14 cellular contexts compared by ENCODE assay signal in the genomic region with DNA sequence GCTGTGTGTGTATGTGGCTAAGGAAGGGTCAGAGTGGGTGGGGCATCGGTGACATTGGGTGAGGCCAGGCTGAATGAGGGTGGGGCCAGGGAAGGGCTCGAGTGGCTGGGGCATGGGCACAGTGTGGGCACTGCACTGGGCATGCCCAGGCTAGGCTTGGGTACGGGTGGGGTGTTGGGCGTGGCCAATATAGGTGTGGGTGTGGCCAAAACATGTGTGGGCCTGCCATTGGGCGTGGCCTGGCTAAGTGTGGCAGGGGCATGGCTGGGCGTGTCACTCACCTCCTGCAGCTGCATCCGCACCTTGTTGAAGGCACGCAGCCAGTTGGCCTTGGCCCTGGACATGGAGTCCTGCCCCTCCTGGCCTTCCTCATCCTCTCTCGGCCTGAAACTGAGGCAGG. TPM values are rescaled to one million over a fixed set of nuclear protein-coding genes. Genes with fewer than 3 reads are reported as not detected.
A peak's percentile ranks its signal among the peaks of the same experiment; 100 is the strongest.
DNase-seq lines count a peak whose midpoint lies in the region; ATAC-seq and TF ChIP-seq lines count a peak whose summit lies in the region.
"Had no signal": no experiment of that assay in that cellular context is flagged by ENCODE, and none has a peak within 500 bp of the region (broad histone marks: within the 10 kb centered on the region; RNA-seq: fewer than 3 reads in every experiment).

No MANE protein-coding gene starts in this region.

- H3K27me3 Mint-ChIP-seq in activated naive CD8-positive, alpha-beta T cell treated with anti-CD3 and anti-CD28 coated beads, Interleukin-2, amount 50 U/mL, for 24 hours: peaks cover 12% of the 10 kb centered on the region
- peaks cover 4% of the 10 kb centered on the region for H3K27me3 Mint-ChIP-seq in activated naive CD8-positive, alpha-beta T cell treated with anti-CD3 and anti-CD28 coated beads for 36 hours
- no peaks in the 10 kb centered on the region; the same call in 1 of the 2 replicates for H3K27me3 Mint-ChIP-seq in WTC11 (ENCODE audit: low read depth)

- H3K9me3 Mint-ChIP-seq in activated naive CD8-positive, alpha-beta T cell treated with anti-CD3 and anti-CD28 coated beads, Interleukin-2, amount 50 U/mL, for 24 hours: no peaks in the 10 kb centered on the region
- H3K9me3 Mint-ChIP-seq in activated naive CD8-positive, alpha-beta T cell treated with anti-CD3 and anti-CD28 coated beads for 36 hours: no peaks in the 10 kb centered on the region
- H3K9me3 Mint-ChIP-seq in WTC11: peaks cover 9% of the 10 kb centered on the region
- H3K9me3 Mint-ChIP-seq: stimulated activated naive CD8-positive, alpha-beta T cell treated with anti-CD3 and anti-CD28 coated beads, Interleukin-15, Interleukin-2, amounts not matched to agents 100 ng/mL and 50 ng/mL, for 24 hours had no signal

- CTCF ChIA-PET in WTC11 (lab: Charles Lee): no interaction called here

- H3K27ac Mint-ChIP-seq in activated naive CD8-positive, alpha-beta T cell treated with anti-CD3 and anti-CD28 coated beads, Interleukin-2, amount 50 U/mL, for 24 hours: no peak overlapping the region
- no peak overlapping the region for H3K27ac Mint-ChIP-seq in activated naive CD8-positive, alpha-beta T cell treated with anti-CD3 and anti-CD28 coated beads for 36 hours
- H3K27ac Mint-ChIP-seq in WTC11: peak overlapping the region; percentile 86
- H3K27ac Mint-ChIP-seq: progenitor cell of endocrine pancreas; stimulated activated naive CD8-positive, alpha-beta T cell treated with anti-CD3 and anti-CD28 coated beads, Interleukin-15, Interleukin-2, amounts not matched to agents 100 ng/mL and 50 ng/mL, for 24 hours had no signal

- H3K4me3 Mint-ChIP-seq in activated naive CD8-positive, alpha-beta T cell treated with anti-CD3 and anti-CD28 coated beads, Interleukin-2, amount 50 U/mL, for 24 hours: no peak overlapping the region
- no peak overlapping the region for H3K4me3 Mint-ChIP-seq in activated naive CD8-positive, alpha-beta T cell treated with anti-CD3 and anti-CD28 coated beads for 36 hours
- no peak overlapping the region for H3K4me3 Mint-ChIP-seq in WTC11
- H3K4me3 Mint-ChIP-seq: stimulated activated naive CD8-positive, alpha-beta T cell treated with anti-CD3 and anti-CD28 coated beads, Interleukin-15, Interleukin-2, amounts not matched to agents 100 ng/mL and 50 ng/mL, for 24 hours had no signal

- H3K4me1 Mint-ChIP-seq in activated naive CD8-positive, alpha-beta T cell treated with anti-CD3 and anti-CD28 coated beads, Interleukin-2, amount 50 U/mL, for 24 hours: no peaks in the 10 kb centered on the region
- H3K4me1 Mint-ChIP-seq in activated naive CD8-positive, alpha-beta T cell treated with anti-CD3 and anti-CD28 coated beads for 36 hours: no peaks in the 10 kb centered on the region
- H3K4me1 Mint-ChIP-seq in WTC11: peaks cover 8% of the 10 kb centered on the region

- TF ChIP-seq CTCF in WTC11 (IDR thresholded peaks at IDR 0.05) (no peak), GM10266 (IDR thresholded peaks at IDR 0.05; ENCODE audit: control insufficient read depth, insufficient read depth, low read depth, missing control alignments) (no peak)

- DNase-seq in activated naive CD8-positive, alpha-beta T cell treated with anti-CD3 and anti-CD28 coated beads, Interleukin-2, amount 50 U/mL, for 24 hours: peak; percentile 18
- no peak for DNase-seq in activated naive CD8-positive, alpha-beta T cell treated with anti-CD3 and anti-CD28 coated beads for 36 hours
- DNase-seq in HT-29 (ENCODE audit: low spot score) (peak; percentile 1), WTC11 (ENCODE audit: low spot score) (peak; percentile 50), GM10266 (ENCODE audit: extremely low spot score) (no peak), C1 segment of cervical spinal cord (lab: John Stamatoyannopoulos, UW) (no peak)
- DNase-seq in stimulated activated CD8-positive, alpha-beta memory T cell treated with anti-CD3 and anti-CD28 coated beads, Interleukin-4, amount 100 ng/mL, for 48 hours: peak; percentile 40
- no peak for DNase-seq in stimulated activated CD4-positive, alpha-beta T cell treated with anti-CD3 and anti-CD28 coated beads, Interleukin-4, amount 100 ng/mL, for 24 hours
- DNase-seq: activated CD8-positive, alpha-beta memory T cell treated with anti-CD3 and anti-CD28 coated beads, Interleukin-2, amount 50 U/mL, for 48 hours; NCI-H146; OCI-M1; T-helper 9 cell had no signal

- ATAC-seq in activated naive CD8-positive, alpha-beta T cell treated with anti-CD3 and anti-CD28 coated beads, Interleukin-2, amount 50 U/mL, for 24 hours: no peak
- ATAC-seq in WTC11: peak; percentile 93

- POLR2A ChIA-PET in WTC11 (lab: Charles Lee): no interaction called here

- H3K36me3 Mint-ChIP-seq in activated naive CD8-positive, alpha-beta T cell treated with anti-CD3 and anti-CD28 coated beads, Interleukin-2, amount 50 U/mL, for 24 hours (ENCODE audit: low read depth): no peaks in the 10 kb centered on the region
- no peaks in the 10 kb centered on the region for H3K36me3 Mint-ChIP-seq in activated naive CD8-positive, alpha-beta T cell treated with anti-CD3 and anti-CD28 coated beads for 36 hours
- H3K36me3 Mint-ChIP-seq in WTC11: peaks cover 46% of the 10 kb centered on the region

TF ChIP-seq in WTC11, 78 proteins besides CTCF, POLR2A, EP300 and RAD21:
- TF ChIP-seq, protein P1, sequence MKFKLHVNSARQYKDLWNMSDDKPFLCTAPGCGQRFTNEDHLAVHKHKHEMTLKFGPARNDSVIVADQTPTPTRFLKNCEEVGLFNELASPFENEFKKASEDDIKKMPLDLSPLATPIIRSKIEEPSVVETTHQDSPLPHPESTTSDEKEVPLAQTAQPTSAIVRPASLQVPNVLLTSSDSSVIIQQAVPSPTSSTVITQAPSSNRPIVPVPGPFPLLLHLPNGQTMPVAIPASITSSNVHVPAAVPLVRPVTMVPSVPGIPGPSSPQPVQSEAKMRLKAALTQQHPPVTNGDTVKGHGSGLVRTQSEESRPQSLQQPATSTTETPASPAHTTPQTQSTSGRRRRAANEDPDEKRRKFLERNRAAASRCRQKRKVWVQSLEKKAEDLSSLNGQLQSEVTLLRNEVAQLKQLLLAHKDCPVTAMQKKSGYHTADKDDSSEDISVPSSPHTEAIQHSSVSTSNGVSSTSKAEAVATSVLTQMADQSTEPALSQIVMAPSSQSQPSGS (CRISPR knock-in tag; IDR thresholded peaks at IDR 0.05; ENCODE audit: borderline replicate concordance, low read depth): no peak
- TF ChIP-seq, protein P2, sequence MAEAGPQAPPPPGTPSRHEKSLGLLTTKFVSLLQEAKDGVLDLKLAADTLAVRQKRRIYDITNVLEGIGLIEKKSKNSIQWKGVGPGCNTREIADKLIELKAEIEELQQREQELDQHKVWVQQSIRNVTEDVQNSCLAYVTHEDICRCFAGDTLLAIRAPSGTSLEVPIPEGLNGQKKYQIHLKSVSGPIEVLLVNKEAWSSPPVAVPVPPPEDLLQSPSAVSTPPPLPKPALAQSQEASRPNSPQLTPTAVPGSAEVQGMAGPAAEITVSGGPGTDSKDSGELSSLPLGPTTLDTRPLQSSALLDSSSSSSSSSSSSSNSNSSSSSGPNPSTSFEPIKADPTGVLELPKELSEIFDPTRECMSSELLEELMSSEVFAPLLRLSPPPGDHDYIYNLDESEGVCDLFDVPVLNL (CRISPR knock-in tag; IDR thresholded peaks at IDR 0.05; ENCODE audit: borderline replicate concordance, low read depth): 0 out of 2 replicates have a peak, but pooled peaks have one; percentile 31
- TF ChIP-seq SP1 (CRISPR knock-in tag; conservative IDR thresholded peaks at IDR 0.05): peak; percentile 50; the same call in 1 of the 2 replicates
- TF ChIP-seq, protein P3, sequence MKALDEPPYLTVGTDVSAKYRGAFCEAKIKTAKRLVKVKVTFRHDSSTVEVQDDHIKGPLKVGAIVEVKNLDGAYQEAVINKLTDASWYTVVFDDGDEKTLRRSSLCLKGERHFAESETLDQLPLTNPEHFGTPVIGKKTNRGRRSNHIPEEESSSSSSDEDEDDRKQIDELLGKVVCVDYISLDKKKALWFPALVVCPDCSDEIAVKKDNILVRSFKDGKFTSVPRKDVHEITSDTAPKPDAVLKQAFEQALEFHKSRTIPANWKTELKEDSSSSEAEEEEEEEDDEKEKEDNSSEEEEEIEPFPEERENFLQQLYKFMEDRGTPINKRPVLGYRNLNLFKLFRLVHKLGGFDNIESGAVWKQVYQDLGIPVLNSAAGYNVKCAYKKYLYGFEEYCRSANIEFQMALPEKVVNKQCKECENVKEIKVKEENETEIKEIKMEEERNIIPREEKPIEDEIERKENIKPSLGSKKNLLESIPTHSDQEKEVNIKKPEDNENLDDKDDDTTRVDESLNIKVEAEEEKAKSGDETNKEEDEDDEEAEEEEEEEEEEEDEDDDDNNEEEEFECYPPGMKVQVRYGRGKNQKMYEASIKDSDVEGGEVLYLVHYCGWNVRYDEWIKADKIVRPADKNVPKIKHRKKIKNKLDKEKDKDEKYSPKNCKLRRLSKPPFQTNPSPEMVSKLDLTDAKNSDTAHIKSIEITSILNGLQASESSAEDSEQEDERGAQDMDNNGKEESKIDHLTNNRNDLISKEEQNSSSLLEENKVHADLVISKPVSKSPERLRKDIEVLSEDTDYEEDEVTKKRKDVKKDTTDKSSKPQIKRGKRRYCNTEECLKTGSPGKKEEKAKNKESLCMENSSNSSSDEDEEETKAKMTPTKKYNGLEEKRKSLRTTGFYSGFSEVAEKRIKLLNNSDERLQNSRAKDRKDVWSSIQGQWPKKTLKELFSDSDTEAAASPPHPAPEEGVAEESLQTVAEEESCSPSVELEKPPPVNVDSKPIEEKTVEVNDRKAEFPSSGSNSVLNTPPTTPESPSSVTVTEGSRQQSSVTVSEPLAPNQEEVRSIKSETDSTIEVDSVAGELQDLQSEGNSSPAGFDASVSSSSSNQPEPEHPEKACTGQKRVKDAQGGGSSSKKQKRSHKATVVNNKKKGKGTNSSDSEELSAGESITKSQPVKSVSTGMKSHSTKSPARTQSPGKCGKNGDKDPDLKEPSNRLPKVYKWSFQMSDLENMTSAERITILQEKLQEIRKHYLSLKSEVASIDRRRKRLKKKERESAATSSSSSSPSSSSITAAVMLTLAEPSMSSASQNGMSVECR (CRISPR knock-in tag; IDR thresholded peaks at IDR 0.05; ENCODE audit: borderline replicate concordance): no peak

RNA-seq across cellular contexts. Expression of a gene that starts 33.2 kb away (rescaled TPM):
- total RNA-seq in activated naive CD8-positive, alpha-beta T cell treated with anti-CD3 and anti-CD28 coated beads for 36 hours: under 1 TPM in 1 of 2 experiments, not detected in 1; 0.08 TPM
- 0.03 and 0.05 TPM in 2 replicates for total RNA-seq in HT-29 (2014; rRNA removed; shearing (Covaris generic))
- 40.7 to 42.9 TPM (median 41.1 TPM) in 3 replicates for total RNA-seq in WTC11 (2021)

Comparison
In these comparisons a context has a peak if more than half of its experiments do, and no peak if none do; other contexts are left out.
1. DNase-seq: peak in activated naive CD8-positive, alpha-beta T cell treated with anti-CD3 and anti-CD28 coated beads, Interleukin-2, amount 50 U/mL, for 24 hours (single experiment), HT-29 (single experiment), WTC11 (single experiment) and stimulated activated CD8-positive, alpha-beta memory T cell treated with anti-CD3 and anti-CD28 coated beads, Interleukin-4, amount 100 ng/mL, for 48 hours (single experiment); none in activated naive CD8-positive, alpha-beta T cell treated with anti-CD3 and anti-CD28 coated beads for 36 hours (single experiment), GM10266 (single experiment), C1 segment of cervical spinal cord (0 of 14) and stimulated activated CD4-positive, alpha-beta T cell treated with anti-CD3 and anti-CD28 coated beads, Interleukin-4, amount 100 ng/mL, for 24 hours (single experiment).
2. RNA of a gene that starts 33.2 kb away (total RNA-seq): 40.7 to 42.9 TPM in WTC11; 0.08 TPM in activated naive CD8-positive, alpha-beta T cell treated with anti-CD3 and anti-CD28 coated beads for 36 hours and 0.03 to 0.05 TPM in HT-29; every median in the first group is over 10 times any median in the second.